In genomic region chr15:71373917-71374316, GRCh38 we compare ENCODE assay signal across 13 cellular contexts.
DNase-seq lines count a peak whose midpoint lies in the region; ATAC-seq, FAIRE-seq and TF ChIP-seq lines count a peak whose summit lies in the region.
"Had no signal": no experiment of that assay in that cellular context is flagged by ENCODE, and none has a peak within 500 bp of the region (broad histone marks: within the 10 kb centered on the region; RNA-seq: fewer than 3 reads in every experiment).

No MANE protein-coding gene starts in this region.

- peaks cover 31% of the 10 kb centered on the region for H3K9me3 Mint-ChIP-seq in activated CD4-positive, alpha-beta T cell treated with anti-CD3 and anti-CD28 coated beads, Interleukin-2, amount 10 ng/mL, durations not matched to agents 7 days and 5 days

- no peak for TF ChIP-seq EP300 in upper lobe of left lung (IDR thresholded peaks at IDR 0.05)

- H3K9me3 ChIP-seq in right cardiac atrium (ENCODE audit: control insufficient read depth, low read length) (no peaks in the 10 kb centered on the region), upper lobe of left lung (no peaks in the 10 kb centered on the region), BE2C (no peaks in the 10 kb centered on the region)
- H3K9me3 ChIP-seq: Caco-2 had no signal

- FAIRE-seq in bronchial epithelial cell (lab: Jason Lieb, UNC): peak; percentile 80

- H3K27ac ChIP-seq in right cardiac atrium (ENCODE audit: low read length) (peak overlapping the region; percentile 16), upper lobe of left lung (peak overlapping the region; percentile 40 to 74 (median 53))
- H3K27ac ChIP-seq: 22Rv1; BLaER1 treated with 17β-estradiol and CSF1 and Interleukin-3, amounts not matched to agents 10 nM and 100 nM had no signal

- CTCF ChIA-PET in activated CD4-positive, alpha-beta T cell treated with anti-CD3 and anti-CD28 coated beads, Interleukin-2, amount 10 ng/mL, durations not matched to agents 7 days and 5 days (lab: Charles Lee): no interaction called here

- peak overlapping the region; percentile 90 for H3K27ac Mint-ChIP-seq in activated CD4-positive, alpha-beta T cell treated with anti-CD3 and anti-CD28 coated beads, Interleukin-2, amount 10 ng/mL, durations not matched to agents 7 days and 5 days

- H3K27me3 ChIP-seq in bronchial epithelial cell (ENCODE audit: control insufficient read depth, insufficient read depth, low read length): no peaks in the 10 kb centered on the region
- no peaks in the 10 kb centered on the region for H3K27me3 ChIP-seq in right cardiac atrium (ENCODE audit: control insufficient read depth, insufficient read depth)
- H3K27me3 ChIP-seq in upper lobe of left lung: no peaks in the 10 kb centered on the region
- H3K27me3 ChIP-seq in BE2C: no peaks in the 10 kb centered on the region
- H3K27me3 ChIP-seq in H7 (ENCODE audit: control insufficient read depth, insufficient read depth, low read length): no peaks in the 10 kb centered on the region
- H3K27me3 ChIP-seq: BLaER1 treated with 17β-estradiol and CSF1 and Interleukin-3, amounts not matched to agents 10 nM and 100 nM had no signal

- 88% methylated on average over 1 of the region's 1 CpG for WGBS in right cardiac atrium
- WGBS in upper lobe of left lung, 2 donors: 78% methylated on average over 1 of the region's 1 CpG

- intact Hi-C loops in right cardiac atrium (cut with DNase I): no loop called here

- peak; percentile 44 to 51 for ATAC-seq in right cardiac atrium
- ATAC-seq in upper lobe of left lung (ENCODE audit: low FRiP score in 2 of 2): peak; percentile 22 to 39

- H3K36me3 Mint-ChIP-seq in activated CD4-positive, alpha-beta T cell treated with anti-CD3 and anti-CD28 coated beads, Interleukin-2, amount 10 ng/mL, durations not matched to agents 7 days and 5 days (ENCODE audit: low read depth): peaks cover 25% of the 10 kb centered on the region

- peaks cover 25% of the 10 kb centered on the region for H3K4me1 Mint-ChIP-seq in activated CD4-positive, alpha-beta T cell treated with anti-CD3 and anti-CD28 coated beads, Interleukin-2, amount 10 ng/mL, durations not matched to agents 7 days and 5 days

- no peak for TF ChIP-seq POLR2A in upper lobe of left lung (IDR thresholded peaks at IDR 0.05)

- DNase-seq in activated CD4-positive, alpha-beta T cell treated with anti-CD3 and anti-CD28 coated beads, Interleukin-2, amount 10 ng/mL, durations not matched to agents 7 days and 5 days: no peak
- DNase-seq in activated CD4-positive, alpha-beta T cell treated with anti-CD3 and anti-CD28 coated beads, Interleukin-2, amount 50 U/mL, for 48 hours: no peak
- DNase-seq in bronchial epithelial cell (ENCODE audit: low read depth) (no peak), right cardiac atrium (no peak), upper lobe of left lung (no peak), NCI-H2081 treated with DMSO at 0.1 percent for 48 hours (lab: John Stamatoyannopoulos, UW) (no peak), BE2C (no peak), H7 (no peak)
- DNase-seq: Caco-2, NCI-H2029, NCI-H524 had no signal

- POLR2A ChIA-PET in activated CD4-positive, alpha-beta T cell treated with anti-CD3 and anti-CD28 coated beads, Interleukin-2, amount 10 ng/mL, durations not matched to agents 7 days and 5 days (lab: Charles Lee): no interaction called here

- H3K36me3 ChIP-seq in bronchial epithelial cell (ENCODE audit: control insufficient read depth, insufficient read depth, low read length): no peaks in the 10 kb centered on the region
- no peaks in the 10 kb centered on the region for H3K36me3 ChIP-seq in upper lobe of left lung
- H3K36me3 ChIP-seq in BE2C: no peaks in the 10 kb centered on the region
- no peaks in the 10 kb centered on the region for H3K36me3 ChIP-seq in H7 (replicated peaks; ENCODE audit: control insufficient read depth, insufficient read depth, low read length)
- H3K36me3 ChIP-seq: BLaER1 treated with 17β-estradiol and CSF1 and Interleukin-3, amounts not matched to agents 10 nM and 100 nM had no signal

- no peak overlapping the region for H3K4me3 Mint-ChIP-seq in activated CD4-positive, alpha-beta T cell treated with anti-CD3 and anti-CD28 coated beads, Interleukin-2, amount 10 ng/mL, durations not matched to agents 7 days and 5 days

- H3K4me3 ChIP-seq in bronchial epithelial cell (ENCODE audit: low read depth, low read length): no peak overlapping the region
- H3K4me3 ChIP-seq in right cardiac atrium (ENCODE audit: low read length): no peak overlapping the region
- H3K4me3 ChIP-seq in upper lobe of left lung: no peak overlapping the region
- H3K4me3 ChIP-seq in BE2C (ENCODE audit: low read depth, low read length): no peak overlapping the region
- no peak overlapping the region for H3K4me3 ChIP-seq in H7 (ENCODE audit: insufficient read depth, low read depth, low read length)
- H3K4me3 ChIP-seq: BLaER1 treated with 17β-estradiol and CSF1 and Interleukin-3, amounts not matched to agents 10 nM and 100 nM had no signal

- no peak for TF ChIP-seq CTCF in bronchial epithelial cell (IDR thresholded peaks at IDR 0.05; ENCODE audit: insufficient read depth, low read length, severe bottlenecking)
- TF ChIP-seq CTCF in upper lobe of left lung (IDR thresholded peaks at IDR 0.05): no peak
- TF ChIP-seq CTCF in BE2C (IDR thresholded peaks at IDR 0.05; ENCODE audit: low read depth, low read length): no peak

- no peaks in the 10 kb centered on the region for H3K4me1 ChIP-seq in right cardiac atrium (ENCODE audit: control insufficient read depth, insufficient read depth, low read length)
- H3K4me1 ChIP-seq in upper lobe of left lung: peaks cover 13 to 35% (median 22%) of the 10 kb centered on the region in 4 donors
- no peaks in the 10 kb centered on the region for H3K4me1 ChIP-seq in BE2C
- H3K4me1 ChIP-seq: BLaER1 treated with 17β-estradiol and CSF1 and Interleukin-3, amounts not matched to agents 10 nM and 100 nM; Caco-2 had no signal

- peaks cover 2% of the 10 kb centered on the region for H3K27me3 Mint-ChIP-seq in activated CD4-positive, alpha-beta T cell treated with anti-CD3 and anti-CD28 coated beads, Interleukin-2, amount 10 ng/mL, durations not matched to agents 7 days and 5 days
